13 cellular contexts compared by ENCODE assay signal in genomic region chr3:53688989-53689388, GRCh38.
DNase-seq lines count a peak whose midpoint lies in the region; ATAC-seq and TF ChIP-seq lines count a peak whose summit lies in the region.
"Had no signal": no experiment of that assay in that cellular context is flagged by ENCODE, and none has a peak within 500 bp of the region (broad histone marks: within the 10 kb centered on the region; RNA-seq: fewer than 3 reads in every experiment).

No MANE protein-coding gene starts in this region.

- no peak overlapping the region for H3K4me3 ChIP-seq in right atrium auricular region
- H3K4me3 ChIP-seq: K562 had no signal

- DNase-seq in right atrium auricular region (ENCODE audit: low spot score) (peak; percentile 53), Right ventricle myocardium superior (no peak), NCI-H69 (lab: John Stamatoyannopoulos, UW) (peak; percentile 77), islet precursor cell (peak; percentile 54), foreskin melanocyte (no peak)
- DNase-seq in effector CD4-positive, alpha-beta T cell: no peak
- DNase-seq: CD4-positive, CD25-positive, alpha-beta regulatory T cell; MV-4-11; NCI-H2029 treated with DMSO at 0.1 percent for 48 hours; NCI-H510A treated with DMSO at 0.1 percent for 48 hours; SHP77 had no signal

- no peak for TF ChIP-seq CTCF in right atrium auricular region (IDR thresholded peaks at IDR 0.05)

- H3K27me3 ChIP-seq in right atrium auricular region: no peaks in the 10 kb centered on the region

- no peaks in the 10 kb centered on the region for H3K36me3 ChIP-seq in right atrium auricular region

- H3K4me1 ChIP-seq in right atrium auricular region: no peaks in the 10 kb centered on the region

- ATAC-seq in Right ventricle myocardium superior (ENCODE audit: poor library complexity) (no peak), GM19035 (IDR thresholded peaks at IDR 0.05; ENCODE audit: unreplicated experiment) (no peak)
- ATAC-seq: K562 had no signal

- H3K27ac ChIP-seq in right atrium auricular region: no peak overlapping the region

- intact Hi-C loops in Right ventricle myocardium superior (cut with DNase I): no loop called here

- no peaks in the 10 kb centered on the region for H3K9me3 ChIP-seq in right atrium auricular region

Comparison
In these comparisons a context has a peak if more than half of its experiments do, and no peak if none do; other contexts are left out.
1. DNase-seq: peak in right atrium auricular region (single experiment), NCI-H69 (single experiment) and islet precursor cell (single experiment); none in Right ventricle myocardium superior (single experiment), foreskin melanocyte (single experiment) and effector CD4-positive, alpha-beta T cell (single experiment).